In the genomic region with DNA sequence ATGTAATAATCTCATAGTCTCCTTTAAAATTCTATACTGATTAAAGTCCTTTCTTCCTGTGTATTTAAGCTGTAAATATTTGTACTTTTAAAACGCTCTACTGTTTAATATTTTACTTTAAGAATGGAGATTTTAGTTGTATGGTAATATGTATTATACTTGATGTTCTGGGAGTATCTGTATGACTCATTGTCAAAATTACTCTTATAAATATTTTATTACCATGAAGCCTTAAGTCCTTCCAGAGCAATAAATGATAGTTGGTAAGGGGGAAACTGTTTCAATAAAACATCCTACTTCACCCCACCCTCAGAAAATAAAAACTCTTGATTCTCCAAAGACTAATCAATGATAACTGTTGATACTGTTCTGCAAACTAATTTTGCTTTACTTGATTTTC, we compare ENCODE assay signal across 9 cellular contexts. TPM values are rescaled to one million over a fixed set of nuclear protein-coding genes. Genes with fewer than 3 reads are reported as not detected.
A peak's percentile ranks its signal among the peaks of the same experiment; 100 is the strongest.
DNase-seq lines count a peak whose midpoint lies in the region; ATAC-seq, FAIRE-seq and TF ChIP-seq lines count a peak whose summit lies in the region.
"Had no signal": no experiment of that assay in that cellular context is flagged by ENCODE, and none has a peak within 500 bp of the region (broad histone marks: within the 10 kb centered on the region; RNA-seq: fewer than 3 reads in every experiment).

No MANE protein-coding gene starts in this region.

- H3K4me1 ChIP-seq in A673 (ENCODE audit: insufficient read depth, low read length, poor library complexity, severe bottlenecking) (peaks cover 6% of the 10 kb centered on the region), OCI-LY3 (ENCODE audit: low read length) (peaks cover 35% of the 10 kb centered on the region), endothelial cell of umbilical vein (ENCODE audit: control insufficient read depth, extremely low read depth, insufficient read depth, low read length) (peaks cover 13% of the 10 kb centered on the region), neuron (ENCODE audit: insufficient read depth, low read length) (peaks cover 38% of the 10 kb centered on the region)

- H3K79me2 ChIP-seq in OCI-LY3 (ENCODE audit: low read length): no peaks in the 10 kb centered on the region
- no peaks in the 10 kb centered on the region for H3K79me2 ChIP-seq in endothelial cell of umbilical vein (ENCODE audit: control insufficient read depth, insufficient read depth, low read length)

- H3K4me3 Mint-ChIP-seq in progenitor cell of endocrine pancreas (ENCODE audit: low read depth): no peak overlapping the region
- H3K4me3 Mint-ChIP-seq in T-cell: no peak overlapping the region
- H3K4me3 Mint-ChIP-seq: activated naive CD8-positive, alpha-beta T cell had no signal

- H3K4me2 ChIP-seq in OCI-LY3 (ENCODE audit: low read length) (peak overlapping the region; percentile 66), endothelial cell of umbilical vein (ENCODE audit: insufficient read depth, low read length) (peak overlapping the region; percentile 78)

- H3K27me3 ChIP-seq in A673 (replicated peaks; ENCODE audit: insufficient read depth, low read depth, low read length, poor library complexity): no peaks in the 10 kb centered on the region
- peaks cover 15% of the 10 kb centered on the region for H3K27me3 ChIP-seq in OCI-LY3 (ENCODE audit: low read depth, low read length)
- no peaks in the 10 kb centered on the region for H3K27me3 ChIP-seq in endothelial cell of umbilical vein (ENCODE audit: control insufficient read depth in 2 of 2, insufficient read depth in 2 of 2, low read length in 2 of 2)
- no peaks in the 10 kb centered on the region for H3K27me3 ChIP-seq in neuron (ENCODE audit: insufficient read depth, low read length)

- H3K27ac ChIP-seq in A673 (ENCODE audit: low read depth, low read length, poor library complexity, severe bottlenecking): no peak overlapping the region
- H3K27ac ChIP-seq in OCI-LY3 (ENCODE audit: low read length): no peak overlapping the region
- H3K27ac ChIP-seq in endothelial cell of umbilical vein (ENCODE audit: insufficient read depth, low read depth, low read length): no peak overlapping the region

- no peaks in the 10 kb centered on the region for H3K9me3 ChIP-seq in A673 (ENCODE audit: low read depth, low read length, poor library complexity, severe bottlenecking)
- no peaks in the 10 kb centered on the region for H3K9me3 ChIP-seq in OCI-LY3 (ENCODE audit: insufficient read depth, low read length)
- H3K9me3 ChIP-seq in endothelial cell of umbilical vein (replicated peaks; ENCODE audit: control insufficient read depth, insufficient read depth, low read length): no peaks in the 10 kb centered on the region
- H3K9me3 ChIP-seq in neuron (ENCODE audit: low read length): no peaks in the 10 kb centered on the region

- H3K27me3 Mint-ChIP-seq in progenitor cell of endocrine pancreas (peaks cover 12% of the 10 kb centered on the region), T-cell (peaks cover 0 to 9% of the 10 kb centered on the region in 2 donors)

- H3K4me1 Mint-ChIP-seq in progenitor cell of endocrine pancreas (ENCODE audit: low read depth) (peaks cover 4% of the 10 kb centered on the region), T-cell (peaks cover 7 to 11% (median 9%) of the 10 kb centered on the region in 3 donors)

- H4K20me1 ChIP-seq in OCI-LY3 (ENCODE audit: insufficient read depth, low read length) (no peaks in the 10 kb centered on the region), endothelial cell of umbilical vein (replicated peaks; ENCODE audit: control insufficient read depth, extremely low read depth, insufficient read depth, low read length) (no peaks in the 10 kb centered on the region)

- BruUV-seq in A673 (replicated peaks; lab: Mats Ljungman, UMichigan) (no TSS peak), endothelial cell of umbilical vein (replicated peaks; lab: Mats Ljungman, UMichigan) (no TSS peak)

- H3K4me3 ChIP-seq in A673 (ENCODE audit: low read depth, low read length, poor library complexity, severe bottlenecking) (peak overlapping the region; percentile 27), OCI-LY3 (ENCODE audit: low read length) (peak overlapping the region; percentile 57), endothelial cell of umbilical vein (replicated peaks in 1 of 3; ENCODE audit: insufficient read depth in 1 of 3, low read depth in 1 of 3, low read length in 3 of 3) (peak overlapping the region in 1 of 3 experiments; percentile 21), neuron (ENCODE audit: low read length) (peak overlapping the region; percentile 43)

- no peak overlapping the region for H3K27ac Mint-ChIP-seq in progenitor cell of endocrine pancreas
- H3K27ac Mint-ChIP-seq in T-cell: no peak overlapping the region
- H3K27ac Mint-ChIP-seq: activated naive CD8-positive, alpha-beta T cell had no signal

- intact Hi-C loops in A673 (cut with micrococcal nuclease; ENCODE audit: unreplicated experiment): loop anchor here (5.0 to 10.0 kb wide), 3 partner anchors 239 to 606 kb away; no protein-coding TSS in a partner anchor
- intact Hi-C loops in endothelial cell of umbilical vein (cut with micrococcal nuclease): loop anchor here (1.0 to 10.0 kb wide), 8 partner anchors 75 to 1567 kb away; no protein-coding TSS in a partner anchor

- no peak for TF ChIP-seq POLR2A in endothelial cell of umbilical vein (IDR thresholded peaks at IDR 0.05; ENCODE audit: low read depth, low read length)

- DNase-seq in A673 (ENCODE audit: low spot score) (no peak), endothelial cell of umbilical vein (ENCODE audit: low read depth, low spot score) (no peak), progenitor cell of endocrine pancreas (ENCODE audit: low spot score, unreplicated experiment) (no peak), T-cell (no peak), hypothalamus (lab: John Stamatoyannopoulos, UW) (no peak)

- dilution Hi-C loops in endothelial cell of umbilical vein (cut with MboI; ENCODE audit: extremely low pct_ligation_motif_present, low sequenced_read_pairs): no loop called here

- H2AFZ ChIP-seq in OCI-LY3 (ENCODE audit: low read depth, low read length) (peak overlapping the region; percentile 22; the same call in 1 of the 2 replicates), endothelial cell of umbilical vein (ENCODE audit: low read depth, low read length) (peak overlapping the region; percentile 80), neuron (ENCODE audit: low read depth, low read length) (no peak overlapping the region)

- H3K36me3 Mint-ChIP-seq in progenitor cell of endocrine pancreas (ENCODE audit: insufficient read depth) (no peaks in the 10 kb centered on the region), T-cell (no peaks in the 10 kb centered on the region)
- H3K36me3 Mint-ChIP-seq: activated naive CD8-positive, alpha-beta T cell had no signal

- POLR2A ChIA-PET in A673 (lab: Charles Lee; ENCODE audit: low non-redundant PET): interaction anchor here (0.7 kb wide), 1 partner anchor 10 kb away, joined by 3 read pairs; no protein-coding TSS in a partner anchor
- POLR2A ChIA-PET in endothelial cell of umbilical vein (lab: Charles Lee): no interaction called here
- POLR2A ChIA-PET in T-cell (lab: Charles Lee): no interaction called here

- no peak for FAIRE-seq in endothelial cell of umbilical vein (lab: Jason Lieb, UNC)

- ATAC-seq in T-cell (replicated peaks in 1 of 4) (no peak), GM19324 (IDR thresholded peaks at IDR 0.05; ENCODE audit: low FRiP score, unreplicated experiment) (no peak)

- TF ChIP-seq CTCF in A673 (conservative IDR thresholded peaks at IDR 0.05; ENCODE audit: low read depth, low read length) (no peak), OCI-LY3 (IDR thresholded peaks at IDR 0.05; ENCODE audit: low read depth, low read length) (no peak), endothelial cell of umbilical vein (IDR thresholded peaks at IDR 0.05; ENCODE audit: extremely low read depth in 1 of 2, insufficient read depth in 1 of 2, low read depth in 1 of 2, low read length in 2 of 2) (no peak), progenitor cell of endocrine pancreas (IDR thresholded peaks at IDR 0.05; ENCODE audit: unreplicated experiment) (no peak)

- H3K36me3 ChIP-seq in A673 (ENCODE audit: insufficient read depth, low read length, poor library complexity, severe bottlenecking) (no peaks in the 10 kb centered on the region), OCI-LY3 (replicated peaks; ENCODE audit: low read depth, low read length) (no peaks in the 10 kb centered on the region), endothelial cell of umbilical vein (ENCODE audit: control insufficient read depth in 2 of 2, extremely low read depth in 1 of 2, insufficient read depth in 2 of 2, low read length in 2 of 2) (no peaks in the 10 kb centered on the region), neuron (ENCODE audit: insufficient read depth, low read length) (peaks cover 6% of the 10 kb centered on the region)

- CTCF ChIA-PET in A673 (lab: Charles Lee) (interaction anchor here (0.6 to 0.7 kb wide), 2 partner anchors 580 to 605 kb away, joined by 3 read pairs; no protein-coding TSS in a partner anchor), endothelial cell of umbilical vein (lab: Charles Lee) (interaction anchor here (0.6 to 2.7 kb wide), 45 partner anchors 8 to 1988 kb away, joined by 3 to 47 read pairs (median 3); no protein-coding TSS in a partner anchor), T-cell (lab: Charles Lee) (interaction anchor here in 1 of 2 donors (0.9 kb wide), 1 partner anchor 15 kb away, joined by 3 read pairs; no protein-coding TSS in a partner anchor)

- H3K9ac ChIP-seq in OCI-LY3 (ENCODE audit: low read length) (peak overlapping the region; percentile 10; the same call in 1 of the 2 replicates), endothelial cell of umbilical vein (replicated peaks; ENCODE audit: extremely low read depth, insufficient read depth, low read length) (peak overlapping the region; percentile 40)

- H3K9me3 Mint-ChIP-seq in progenitor cell of endocrine pancreas (ENCODE audit: low read depth) (no peaks in the 10 kb centered on the region), T-cell (no peaks in the 10 kb centered on the region)

- H3K9me1 ChIP-seq in endothelial cell of umbilical vein (replicated peaks; ENCODE audit: control insufficient read depth, extremely low read depth, insufficient read depth, low read length): no peaks in the 10 kb centered on the region

TF ChIP-seq in endothelial cell of umbilical vein, 7 proteins besides CTCF, POLR2A, EP300 and RAD21:
- TF ChIP-seq FOS (IDR thresholded peaks at IDR 0.05; ENCODE audit: borderline replicate concordance, insufficient read depth, low read length): peak; percentile 24
- no peak for TF ChIP-seq GATA2 (IDR thresholded peaks at IDR 0.05; ENCODE audit: insufficient read depth, insufficient read length, low read depth, low read length)

RNA-seq across cellular contexts. Expression of a gene that starts 6.4 kb away (rescaled TPM):
- total RNA-seq in A673 (2021) (5.8 TPM in 2 replicates), endothelial cell of umbilical vein (3.4 and 5.2 TPM in 2 replicates), progenitor cell of endocrine pancreas (1.7 and 2.3 TPM in 2 replicates), T-cell (1 to 10 TPM in 1 of 5 donors, under 1 TPM in 4; 0.38 to 1.3 (median 0.53) TPM)
- 0.91 and 1.1 TPM in 2 replicates for polyA plus RNA-seq in endothelial cell of umbilical vein
- polyA plus RNA-seq in endothelial cell of umbilical vein (2011; cell fraction: cytosol; rRNA removed): 1.4 and 1.5 TPM in 2 replicates
- 1.7 and 2.2 TPM in 2 replicates for polyA plus RNA-seq in endothelial cell of umbilical vein (2011; cell fraction: nucleus; rRNA removed)
- polyA plus RNA-seq in endothelial cell of umbilical vein (2012): 0.95 and 1.7 TPM in 2 replicates
- 5.3 and 5.8 TPM in 2 replicates for polyA minus RNA-seq in endothelial cell of umbilical vein
- polyA minus RNA-seq in endothelial cell of umbilical vein (2011; cell fraction: cytosol; rRNA and poly(A)+ RNA removed): 1.4 TPM
- 4.7 and 7.9 TPM in 2 replicates for polyA minus RNA-seq in endothelial cell of umbilical vein (2011; cell fraction: nucleus; rRNA and poly(A)+ RNA removed)
